10 cellular contexts compared by ENCODE assay signal in genomic region chr15:55740981-55741591, GRCh38. TPM values are rescaled to one million over a fixed set of nuclear protein-coding genes. Genes with fewer than 3 reads are reported as not detected.
DNase-seq lines count a peak whose midpoint lies in the region; ATAC-seq and TF ChIP-seq lines count a peak whose summit lies in the region.
"Had no signal": no experiment of that assay in that cellular context is flagged by ENCODE, and none has a peak within 500 bp of the region (broad histone marks: within the 10 kb centered on the region; RNA-seq: fewer than 3 reads in every experiment).

No MANE protein-coding gene starts in this region.

- CTCF ChIA-PET in PC-9 (lab: Charles Lee): interaction anchor here (0.5 kb wide), 1 partner anchor 8 kb away, joined by 5 read pairs; no protein-coding TSS in a partner anchor
- CTCF ChIA-PET in activated CD8-positive, alpha-beta memory T cell treated with anti-CD3 and anti-CD28 coated beads, Interleukin-2, amount 10 ng/mL, durations not matched to agents 7 days and 5 days (lab: Charles Lee): interaction anchor here (2.4 kb wide), 1 partner anchor 105 kb away, joined by 5 read pairs; no protein-coding TSS in a partner anchor

- H3K4me1 ChIP-seq in ES-I3 (ENCODE audit: insufficient read depth, low read length): 0 out of 2 replicates have a peak, but pooled peaks cover 5% of the 10 kb centered on the region
- H3K4me1 ChIP-seq in PC-9 (replicated peaks; ENCODE audit: insufficient read depth): peaks cover 40% of the 10 kb centered on the region

- 0 out of 2 replicates have a peak, but pooled peaks cover 7% of the 10 kb centered on the region for H4K20me1 ChIP-seq in PC-9 (ENCODE audit: insufficient read depth)

- H3K36me3 ChIP-seq in ES-I3 (ENCODE audit: insufficient read depth, low read length) (no peaks in the 10 kb centered on the region), PC-9 (ENCODE audit: low read depth) (no peaks in the 10 kb centered on the region)

- POLR2A ChIA-PET in PC-9 (lab: Charles Lee; ENCODE audit: unreplicated experiment): interaction anchor here (0.5 kb wide), 1 partner anchor 42 kb away, joined by 5 read pairs; no protein-coding TSS in a partner anchor

- peak overlapping the region; percentile 90 for H2AFZ ChIP-seq in PC-9

- H3K9me3 ChIP-seq in ES-I3 (ENCODE audit: control insufficient read depth, insufficient read depth, low read length) (peaks cover 2% of the 10 kb centered on the region; the same call in 1 of the 2 replicates), PC-9 (ENCODE audit: insufficient read depth, low read depth) (no peaks in the 10 kb centered on the region)

- no peak for TF ChIP-seq CTCF in PC-9 (conservative IDR thresholded peaks at IDR 0.05)
- no peak for TF ChIP-seq CTCF in fibroblast of the aortic adventitia (IDR thresholded peaks at IDR 0.05; ENCODE audit: insufficient read depth, low read length)
- no peak for TF ChIP-seq CTCF in retinal pigment epithelial cell (conservative IDR thresholded peaks at IDR 0.05; ENCODE audit: low read depth, low read length)

- BruUV-seq in PC-9 (replicated peaks; lab: Mats Ljungman, UMichigan): no TSS peak

- H3K9ac ChIP-seq in ES-I3 (ENCODE audit: low read depth, low read length): peak overlapping the region; percentile 10; the same call in 1 of the 2 replicates

- H3K27me3 ChIP-seq in PC-9 (ENCODE audit: insufficient read depth, low read depth): no peaks in the 10 kb centered on the region

- peaks cover 41% of the 10 kb centered on the region for H3K27me3 Mint-ChIP-seq in activated CD8-positive, alpha-beta memory T cell treated with anti-CD3 and anti-CD28 coated beads, Interleukin-2, amount 10 ng/mL, durations not matched to agents 7 days and 5 days

- H3K4me1 Mint-ChIP-seq in activated CD8-positive, alpha-beta memory T cell treated with anti-CD3 and anti-CD28 coated beads, Interleukin-2, amount 10 ng/mL, durations not matched to agents 7 days and 5 days: peaks cover 3% of the 10 kb centered on the region

- intact Hi-C loops in PC-9 (cut with micrococcal nuclease; ENCODE audit: unreplicated experiment): loop anchor here (5.0 kb wide), 1 partner anchor 56 kb away; no protein-coding TSS in a partner anchor

- ATAC-seq in activated CD8-positive, alpha-beta memory T cell treated with anti-CD3 and anti-CD28 coated beads, Interleukin-2, amount 10 ng/mL, durations not matched to agents 7 days and 5 days: no peak
- ATAC-seq: stimulated activated naive CD8-positive, alpha-beta T cell treated with anti-CD3 and anti-CD28 coated beads, Interleukin-15, Interleukin-2, amounts not matched to agents 100 U/mL and 50 U/mL, for 24 hours had no signal

- H3K27ac Mint-ChIP-seq in activated CD8-positive, alpha-beta memory T cell treated with anti-CD3 and anti-CD28 coated beads, Interleukin-2, amount 10 ng/mL, durations not matched to agents 7 days and 5 days: no peak overlapping the region

- H3F3A ChIP-seq in PC-9 (ENCODE audit: insufficient read depth, low read depth): no peaks in the 10 kb centered on the region; the same call in 1 of the 2 replicates

- peaks cover 37% of the 10 kb centered on the region for H3K79me2 ChIP-seq in PC-9 (ENCODE audit: low read depth)

- DNase-seq in PC-9 (no peak), fibroblast of the aortic adventitia (ENCODE audit: low read depth) (no peak), retinal pigment epithelial cell (ENCODE audit: low read depth) (no peak), HuH-7.5 (ENCODE audit: low spot score) (no peak), dedifferentiated amniotic fluid mesenchymal stem cell (ENCODE audit: extremely low spot score) (no peak), activated gamma-delta T cell (lab: John Stamatoyannopoulos, UW) (no peak)
- DNase-seq in activated CD8-positive, alpha-beta memory T cell treated with anti-CD3 and anti-CD28 coated beads, Interleukin-2, amount 10 ng/mL, durations not matched to agents 7 days and 5 days: no peak
- DNase-seq: foreskin melanocyte; stimulated activated naive CD8-positive, alpha-beta T cell treated with anti-CD3 and anti-CD28 coated beads, Interleukin-15, Interleukin-2, amounts not matched to agents 100 U/mL and 50 U/mL, for 24 hours had no signal

- H3K4me3 Mint-ChIP-seq in activated CD8-positive, alpha-beta memory T cell treated with anti-CD3 and anti-CD28 coated beads, Interleukin-2, amount 10 ng/mL, durations not matched to agents 7 days and 5 days: no peak overlapping the region

- H3K4me3 ChIP-seq in PC-9 (peak overlapping the region; percentile 90), fibroblast of the aortic adventitia (ENCODE audit: low read depth, low read length) (peak overlapping the region; percentile 77), retinal pigment epithelial cell (ENCODE audit: low read length) (peak overlapping the region; percentile 89)

- H3K27ac ChIP-seq in PC-9: no peak overlapping the region

- H3K9me3 Mint-ChIP-seq in activated CD8-positive, alpha-beta memory T cell treated with anti-CD3 and anti-CD28 coated beads, Interleukin-2, amount 10 ng/mL, durations not matched to agents 7 days and 5 days (ENCODE audit: low read depth): no peaks in the 10 kb centered on the region

- H3K36me3 Mint-ChIP-seq in activated CD8-positive, alpha-beta memory T cell treated with anti-CD3 and anti-CD28 coated beads, Interleukin-2, amount 10 ng/mL, durations not matched to agents 7 days and 5 days: no peaks in the 10 kb centered on the region

- H3K4me2 ChIP-seq in PC-9: peak overlapping the region; percentile 87

- H3K9me2 ChIP-seq in PC-9 (ENCODE audit: insufficient read depth): no peaks in the 10 kb centered on the region

RNA-seq across cellular contexts. Expression of gene PRTG, which starts 1.9 kb away (rescaled TPM):
- total RNA-seq in PC-9 (2021) (11.4 and 16.5 TPM in 2 replicates), fibroblast of the aortic adventitia (ENCODE audit: low replicate concordance) (0.45 and 2.3 TPM in 2 replicates)
- not detected for total RNA-seq in activated CD8-positive, alpha-beta memory T cell treated with anti-CD3 and anti-CD28 coated beads, Interleukin-2, amount 10 ng/mL, durations not matched to agents 7 days and 5 days
